In the genomic region with DNA sequence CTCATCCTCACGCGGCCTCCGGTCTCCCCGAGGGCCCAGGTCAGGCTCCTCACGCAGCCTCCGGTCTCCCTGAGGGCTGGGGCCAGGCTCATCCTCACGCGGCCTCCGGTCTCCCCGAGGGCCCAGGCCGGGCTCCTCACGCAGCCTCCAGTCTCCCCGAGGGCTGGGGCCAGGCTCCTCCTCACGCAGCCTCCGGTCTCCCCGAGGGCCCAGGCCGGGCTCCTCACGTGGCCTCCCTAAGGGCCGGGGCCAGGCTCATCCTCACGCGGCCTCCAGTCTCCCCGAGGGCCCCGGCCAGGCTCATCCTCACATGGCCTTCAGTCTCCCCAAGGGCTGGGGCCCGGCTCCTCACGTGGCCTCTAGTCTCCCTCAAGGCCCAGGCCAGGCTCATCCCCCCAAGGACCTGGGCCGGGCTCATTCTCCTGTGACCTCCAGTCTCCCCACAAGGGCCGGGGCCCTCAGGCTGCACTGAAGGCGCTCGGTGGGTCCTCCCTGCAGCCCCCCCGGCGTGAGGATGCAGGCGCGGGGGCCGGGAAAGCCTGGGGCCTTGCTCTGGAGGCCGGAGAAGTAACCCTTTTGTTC, we compare ENCODE assay signal across 30 cellular contexts. TPM values are rescaled to one million over a fixed set of nuclear protein-coding genes. Genes with fewer than 3 reads are reported as not detected.
"Had no signal": no experiment of that assay in that cellular context is flagged by ENCODE, and none has a peak within 500 bp of the region (broad histone marks: within the 10 kb centered on the region; RNA-seq: fewer than 3 reads in every experiment).

No MANE protein-coding gene starts in this region.

- H3K9me3 Mint-ChIP-seq: mesothelial cell of epicardium; naive B cell; natural killer cell treated with Interleukin-12 subunit alpha and Interleukin-12 subunit beta and Interleukin-15 and Interleukin-18, amount 100 ng/mL, for 72 hours; neural crest cell; stimulated activated effector memory CD8-positive, alpha-beta T cell treated with anti-CD3 and anti-CD28 coated beads, Interleukin-12 subunit alpha, Interleukin-12 subunit beta, amount 100 ng/mL, for 72 hours had no signal

- H2AFZ ChIP-seq: hepatocyte had no signal

- H3K9me3 ChIP-seq: heart right ventricle, left lung, neutrophil, ovary, right atrium auricular region, right lobe of liver, stomach, testis, thyroid gland, transverse colon, upper lobe of right lung had no signal

- H3K27me3 ChIP-seq: heart right ventricle, hepatocyte, left lung, neutrophil, ovary, right atrium auricular region, right lobe of liver, stomach, testis, thyroid gland, transverse colon, upper lobe of right lung had no signal

- H3K36me3 ChIP-seq: neutrophil, ovary, right lobe of liver, thyroid gland, transverse colon, upper lobe of right lung had no signal

- H3K27me3 Mint-ChIP-seq: naive B cell; natural killer cell treated with Interleukin-12 subunit alpha and Interleukin-12 subunit beta and Interleukin-15 and Interleukin-18, amount 100 ng/mL, for 72 hours; progenitor cell of endocrine pancreas had no signal

- H3K36me3 Mint-ChIP-seq: naive B cell; natural killer cell treated with Interleukin-12 subunit alpha and Interleukin-12 subunit beta and Interleukin-15 and Interleukin-18, amount 100 ng/mL, for 72 hours; stimulated activated effector memory CD8-positive, alpha-beta T cell treated with anti-CD3 and anti-CD28 coated beads, Interleukin-12 subunit alpha, Interleukin-12 subunit beta, amount 100 ng/mL, for 72 hours had no signal

- DNase-seq: heart right ventricle; islet precursor cell; kidney glomerular epithelial cell; left colon; mesendoderm; naive B cell; ovary; right lobe of liver; stimulated activated CD4-positive, alpha-beta T cell treated with anti-CD3 and anti-CD28 coated beads, Interleukin-4, amount 100 ng/mL, for 24 hours; stimulated activated naive CD4-positive, alpha-beta T cell; stomach; testis; thyroid gland; transverse colon; upper lobe of right lung had no signal

- H3K4me3 Mint-ChIP-seq: mesothelial cell of epicardium; naive B cell; natural killer cell treated with Interleukin-12 subunit alpha and Interleukin-12 subunit beta and Interleukin-15 and Interleukin-18, amount 100 ng/mL, for 72 hours; neural crest cell; stimulated activated effector memory CD8-positive, alpha-beta T cell treated with anti-CD3 and anti-CD28 coated beads, Interleukin-12 subunit alpha, Interleukin-12 subunit beta, amount 100 ng/mL, for 72 hours had no signal

- ATAC-seq: left colon; left lung; natural killer cell treated with Interleukin-12 subunit alpha and Interleukin-12 subunit beta and Interleukin-15 and Interleukin-18, amount 100 ng/mL, for 72 hours; right lobe of liver; stimulated activated effector memory CD8-positive, alpha-beta T cell treated with anti-CD3 and anti-CD28 coated beads, Interleukin-12 subunit alpha, Interleukin-12 subunit beta, amount 100 ng/mL, for 72 hours; upper lobe of right lung had no signal

- H3K4me2 ChIP-seq: hepatocyte had no signal

- H3K27ac ChIP-seq: heart right ventricle, hepatocyte, left lung, neutrophil, ovary, right atrium auricular region, right lobe of liver, stomach, testis, thyroid gland, transverse colon, upper lobe of right lung had no signal

- H3K4me3 ChIP-seq: heart right ventricle, hepatocyte, left lung, lung, ovary, right atrium auricular region, right lobe of liver, stomach, testis, thyroid gland, transverse colon, upper lobe of right lung had no signal

- H3K27ac Mint-ChIP-seq: mesothelial cell of epicardium; natural killer cell treated with Interleukin-12 subunit alpha and Interleukin-12 subunit beta and Interleukin-15 and Interleukin-18, amount 100 ng/mL, for 72 hours; progenitor cell of endocrine pancreas; stimulated activated effector memory CD8-positive, alpha-beta T cell treated with anti-CD3 and anti-CD28 coated beads, Interleukin-12 subunit alpha, Interleukin-12 subunit beta, amount 100 ng/mL, for 72 hours had no signal

- H3K4me1 Mint-ChIP-seq: mesothelial cell of epicardium; naive B cell; neural crest cell; stimulated activated effector memory CD8-positive, alpha-beta T cell treated with anti-CD3 and anti-CD28 coated beads, Interleukin-12 subunit alpha, Interleukin-12 subunit beta, amount 100 ng/mL, for 72 hours had no signal

- H3K4me1 ChIP-seq: heart right ventricle, left lung, right atrium auricular region, right lobe of liver, stomach, testis, thyroid gland, transverse colon, upper lobe of right lung had no signal

RNA-seq across cellular contexts. Expression of a gene that starts 51.2 kb away (rescaled TPM):
- total RNA-seq: glomerular endothelial cell; hepatocyte; left colon; left lung; lung; mesothelial cell of epicardium; mononuclear cell; natural killer cell treated with Interleukin-12 subunit alpha and Interleukin-12 subunit beta and Interleukin-15 and Interleukin-18, amount 100 ng/mL, for 72 hours; neural crest cell; occipital lobe; progenitor cell of endocrine pancreas; pulmonary artery endothelial cell; renal cortical epithelial cell; right atrium auricular region; stomach; transverse colon; upper lobe of right lung had no signal
- polyA plus RNA-seq: hepatocyte had no signal
